Comparison of ENCODE assay signal across 16 cellular contexts in genomic region chr6:118902731-118903130, GRCh38. TPM values are rescaled to one million over a fixed set of nuclear protein-coding genes. Genes with fewer than 3 reads are reported as not detected.
DNase-seq lines count a peak whose midpoint lies in the region; ATAC-seq and TF ChIP-seq lines count a peak whose summit lies in the region.
"Had no signal": no experiment of that assay in that cellular context is flagged by ENCODE, and none has a peak within 500 bp of the region (broad histone marks: within the 10 kb centered on the region; RNA-seq: fewer than 3 reads in every experiment).

No MANE protein-coding gene starts in this region.

- peaks cover 67% of the 10 kb centered on the region for H3K79me2 ChIP-seq in SU-DHL-6 (ENCODE audit: insufficient read depth, low read length)

- H3K9ac ChIP-seq in SU-DHL-6 (ENCODE audit: low read length) (no peak overlapping the region), endodermal cell (ENCODE audit: extremely low read depth, low read length, poor library complexity, severe bottlenecking) (no peak overlapping the region)
- H3K9ac ChIP-seq: KMS-11 had no signal

- peaks cover 77% of the 10 kb centered on the region for H3K4me1 Mint-ChIP-seq in activated CD4-positive, alpha-beta memory T cell treated with anti-CD3 and anti-CD28 coated beads, Interleukin-2, amount 10 ng/mL, durations not matched to agents 7 days and 5 days
- H3K4me1 Mint-ChIP-seq in activated CD4-positive, alpha-beta memory T cell treated with anti-CD3 and anti-CD28 coated beads for 36 hours (ENCODE audit: low read depth): peaks cover 90% of the 10 kb centered on the region
- H3K4me1 Mint-ChIP-seq in endodermal cell: peaks cover 46% of the 10 kb centered on the region
- H3K4me1 Mint-ChIP-seq in naive thymus-derived CD4-positive, alpha-beta T cell: peaks cover 43 to 96% (median 90%) of the 10 kb centered on the region in 7 donors
- peaks cover 15 to 29% of the 10 kb centered on the region in 2 donors for H3K4me1 Mint-ChIP-seq in stimulated activated naive B cell treated with anti-CD40 and anti-IgM and Interleukin-4, amounts not matched to agents 10 μg/mL and 1 μg/mL and 100 μg/mL, for 72 hours

- no peak for DNase-seq in activated CD4-positive, alpha-beta memory T cell treated with anti-CD3 and anti-CD28 coated beads, Interleukin-2, amount 10 ng/mL, durations not matched to agents 7 days and 5 days
- no peak for DNase-seq in activated CD4-positive, alpha-beta memory T cell treated with anti-CD3 and anti-CD28 coated beads for 36 hours
- DNase-seq in endodermal cell (no peak), SW 1271 (lab: John Stamatoyannopoulos, UW) (no peak)
- DNase-seq in naive thymus-derived CD4-positive, alpha-beta T cell: no peak
- DNase-seq in stimulated activated naive B cell treated with anti-CD40 and anti-IgM and Interleukin-4, amounts not matched to agents 10 μg/mL and 1 μg/mL and 100 μg/mL, for 72 hours: no peak
- DNase-seq: activated T-cell treated with anti-CD3 and anti-CD28 coated beads for 4 hours; NCI-H1694 treated with DMSO at 0.1 percent for 48 hours; NCI-H524 treated with DMSO at 0.1 percent for 48 hours; psoas muscle; stimulated activated CD4-positive, alpha-beta T cell treated with anti-CD3 and anti-CD28 coated beads, Interleukin-1b, Interleukin-23, amount 100 ng/mL, for 48 hours had no signal

- no peaks in the 10 kb centered on the region for H3K9me3 ChIP-seq in SU-DHL-6 (ENCODE audit: insufficient read depth, low read length)
- no peaks in the 10 kb centered on the region for H3K9me3 ChIP-seq in endodermal cell (ENCODE audit: control insufficient read depth, low read length)
- H3K9me3 ChIP-seq in naive thymus-derived CD4-positive, alpha-beta T cell (ENCODE audit: control insufficient read depth in 2 of 3, low read length in 3 of 3): no peaks in the 10 kb centered on the region
- H3K9me3 ChIP-seq: psoas muscle had no signal

- H3K4me3 ChIP-seq in SU-DHL-6 (ENCODE audit: insufficient read depth, low read length, poor library complexity, severe bottlenecking): no peak overlapping the region
- H3K4me3 ChIP-seq in endodermal cell (ENCODE audit: low read length): peak overlapping the region; percentile 22
- H3K4me3 ChIP-seq in naive thymus-derived CD4-positive, alpha-beta T cell (ENCODE audit: low read length): no peak overlapping the region
- H3K4me3 ChIP-seq: psoas muscle had no signal

- H4K20me1 ChIP-seq in SU-DHL-6 (ENCODE audit: low read depth, low read length): no peaks in the 10 kb centered on the region; the same call in 1 of the 2 replicates

- H3K4me3 Mint-ChIP-seq in activated CD4-positive, alpha-beta memory T cell treated with anti-CD3 and anti-CD28 coated beads, Interleukin-2, amount 10 ng/mL, durations not matched to agents 7 days and 5 days: no peak overlapping the region
- H3K4me3 Mint-ChIP-seq in activated CD4-positive, alpha-beta memory T cell treated with anti-CD3 and anti-CD28 coated beads for 36 hours: no peak overlapping the region
- no peak overlapping the region for H3K4me3 Mint-ChIP-seq in endodermal cell
- peak overlapping the region in 5 of 10 donors; percentile 13 to 63 (median 24) for H3K4me3 Mint-ChIP-seq in naive thymus-derived CD4-positive, alpha-beta T cell
- H3K4me3 Mint-ChIP-seq in stimulated activated naive B cell treated with anti-CD40 and anti-IgM and Interleukin-4, amounts not matched to agents 10 μg/mL and 1 μg/mL and 100 μg/mL, for 72 hours: no peak overlapping the region

- peaks cover 7% of the 10 kb centered on the region for H3F3A ChIP-seq in SU-DHL-6 (ENCODE audit: insufficient read depth)

- no peaks in the 10 kb centered on the region for H3K9me2 ChIP-seq in SU-DHL-6 (replicated peaks; ENCODE audit: insufficient read depth, low read length)

- POLR2A ChIA-PET in activated CD4-positive, alpha-beta memory T cell treated with anti-CD3 and anti-CD28 coated beads, Interleukin-2, amount 10 ng/mL, durations not matched to agents 7 days and 5 days (lab: Charles Lee): interaction anchor here (0.9 to 3.7 kb wide), 2 partner anchors 9 to 31 kb away, joined by 4 to 22 read pairs; partner anchors contain the start of gene ASF1A
- POLR2A ChIA-PET in activated CD4-positive, alpha-beta memory T cell treated with anti-CD3 and anti-CD28 coated beads for 36 hours (lab: Charles Lee): no interaction called here
- POLR2A ChIA-PET in naive thymus-derived CD4-positive, alpha-beta T cell (lab: Charles Lee): interaction anchor here (0.6 to 0.7 kb wide), 2 partner anchors 20 to 141 kb away, joined by 3 to 7 read pairs; no protein-coding TSS in a partner anchor

- peak overlapping the region; percentile 5 for H3K27ac Mint-ChIP-seq in activated CD4-positive, alpha-beta memory T cell treated with anti-CD3 and anti-CD28 coated beads, Interleukin-2, amount 10 ng/mL, durations not matched to agents 7 days and 5 days
- no peak overlapping the region for H3K27ac Mint-ChIP-seq in activated CD4-positive, alpha-beta memory T cell treated with anti-CD3 and anti-CD28 coated beads for 36 hours
- peak overlapping the region; percentile 16 for H3K27ac Mint-ChIP-seq in endodermal cell
- peak overlapping the region; percentile 1 to 81 (median 52) for H3K27ac Mint-ChIP-seq in naive thymus-derived CD4-positive, alpha-beta T cell
- no peak overlapping the region for H3K27ac Mint-ChIP-seq in stimulated activated naive B cell treated with anti-CD40 and anti-IgM and Interleukin-4, amounts not matched to agents 10 μg/mL and 1 μg/mL and 100 μg/mL, for 72 hours

- no peak overlapping the region for H2AFZ ChIP-seq in SU-DHL-6 (ENCODE audit: low read depth, low read length, severe bottlenecking)

- H3K4me1 ChIP-seq in endodermal cell (ENCODE audit: control insufficient read depth, insufficient read depth, low read length): peaks cover 14% of the 10 kb centered on the region
- peaks cover 33 to 39% of the 10 kb centered on the region in 2 donors for H3K4me1 ChIP-seq in naive thymus-derived CD4-positive, alpha-beta T cell (ENCODE audit: control insufficient read depth in 2 of 2, insufficient read depth in 2 of 2, low read length in 2 of 2)

- no peak for ATAC-seq in naive thymus-derived CD4-positive, alpha-beta T cell
- ATAC-seq in GM18517 (IDR thresholded peaks at IDR 0.05; ENCODE audit: unreplicated experiment): no peak
- no peak for ATAC-seq in stimulated activated naive B cell treated with anti-CD40 and anti-IgM and Interleukin-4, amounts not matched to agents 10 μg/mL and 1 μg/mL and 100 μg/mL, for 72 hours (replicated peaks)
- ATAC-seq: esophagus mucosa, psoas muscle had no signal

- no peaks in the 10 kb centered on the region for H3K27me3 Mint-ChIP-seq in activated CD4-positive, alpha-beta memory T cell treated with anti-CD3 and anti-CD28 coated beads, Interleukin-2, amount 10 ng/mL, durations not matched to agents 7 days and 5 days
- H3K27me3 Mint-ChIP-seq in activated CD4-positive, alpha-beta memory T cell treated with anti-CD3 and anti-CD28 coated beads for 36 hours: no peaks in the 10 kb centered on the region
- no peaks in the 10 kb centered on the region for H3K27me3 Mint-ChIP-seq in endodermal cell (ENCODE audit: insufficient read depth)
- H3K27me3 Mint-ChIP-seq in naive thymus-derived CD4-positive, alpha-beta T cell: no peaks in the 10 kb centered on the region
- no peaks in the 10 kb centered on the region for H3K27me3 Mint-ChIP-seq in stimulated activated naive B cell treated with anti-CD40 and anti-IgM and Interleukin-4, amounts not matched to agents 10 μg/mL and 1 μg/mL and 100 μg/mL, for 72 hours

- H3K27me3 ChIP-seq in SU-DHL-6 (ENCODE audit: low read length) (no peaks in the 10 kb centered on the region), endodermal cell (ENCODE audit: control insufficient read depth, insufficient read depth, low read length, poor library complexity, severe bottlenecking) (no peaks in the 10 kb centered on the region)
- no peaks in the 10 kb centered on the region for H3K27me3 ChIP-seq in naive thymus-derived CD4-positive, alpha-beta T cell (ENCODE audit: control insufficient read depth in 2 of 2, insufficient read depth in 2 of 2, low read length in 2 of 2)

- H3K9me3 Mint-ChIP-seq in activated CD4-positive, alpha-beta memory T cell treated with anti-CD3 and anti-CD28 coated beads, Interleukin-2, amount 10 ng/mL, durations not matched to agents 7 days and 5 days: no peaks in the 10 kb centered on the region
- H3K9me3 Mint-ChIP-seq in activated CD4-positive, alpha-beta memory T cell treated with anti-CD3 and anti-CD28 coated beads for 36 hours: no peaks in the 10 kb centered on the region
- H3K9me3 Mint-ChIP-seq in endodermal cell: no peaks in the 10 kb centered on the region
- H3K9me3 Mint-ChIP-seq in naive thymus-derived CD4-positive, alpha-beta T cell: peaks cover 0 to 2% (median 0%) of the 10 kb centered on the region in 11 donors
- H3K9me3 Mint-ChIP-seq in stimulated activated naive B cell treated with anti-CD40 and anti-IgM and Interleukin-4, amounts not matched to agents 10 μg/mL and 1 μg/mL and 100 μg/mL, for 72 hours: no peaks in the 10 kb centered on the region

- peaks cover 86% of the 10 kb centered on the region for H3K36me3 Mint-ChIP-seq in activated CD4-positive, alpha-beta memory T cell treated with anti-CD3 and anti-CD28 coated beads, Interleukin-2, amount 10 ng/mL, durations not matched to agents 7 days and 5 days (ENCODE audit: low read depth)
- peaks cover 47% of the 10 kb centered on the region for H3K36me3 Mint-ChIP-seq in activated CD4-positive, alpha-beta memory T cell treated with anti-CD3 and anti-CD28 coated beads for 36 hours
- H3K36me3 Mint-ChIP-seq in endodermal cell (ENCODE audit: low read depth): peaks cover 75% of the 10 kb centered on the region
- peaks cover 3 to 65% (median 45%) of the 10 kb centered on the region in 5 donors for H3K36me3 Mint-ChIP-seq in naive thymus-derived CD4-positive, alpha-beta T cell
- peaks cover 26 to 38% of the 10 kb centered on the region in 2 donors for H3K36me3 Mint-ChIP-seq in stimulated activated naive B cell treated with anti-CD40 and anti-IgM and Interleukin-4, amounts not matched to agents 10 μg/mL and 1 μg/mL and 100 μg/mL, for 72 hours

- H3K4me2 ChIP-seq in SU-DHL-6 (ENCODE audit: low read depth, low read length, poor library complexity, severe bottlenecking): no peak overlapping the region
- H3K4me2 ChIP-seq: KMS-11 had no signal

- CTCF ChIA-PET in activated CD4-positive, alpha-beta memory T cell treated with anti-CD3 and anti-CD28 coated beads, Interleukin-2, amount 10 ng/mL, durations not matched to agents 7 days and 5 days (lab: Charles Lee): interaction anchor here (0.7 kb wide), 1 partner anchor 116 kb away, joined by 5 read pairs; no protein-coding TSS in a partner anchor
- CTCF ChIA-PET in activated CD4-positive, alpha-beta memory T cell treated with anti-CD3 and anti-CD28 coated beads for 36 hours (lab: Charles Lee): interaction anchor here (1.1 kb wide), 1 partner anchor 107 kb away, joined by 3 read pairs; no protein-coding TSS in a partner anchor
- CTCF ChIA-PET in naive thymus-derived CD4-positive, alpha-beta T cell (lab: Charles Lee): no interaction called here

- 0 out of 2 replicates have a peak overlapping the region, but pooled peaks have one; percentile 8 for H3K27ac ChIP-seq in SU-DHL-6 (ENCODE audit: low read depth, low read length)
- no peak overlapping the region for H3K27ac ChIP-seq in endodermal cell (ENCODE audit: low read depth, low read length)
- peak overlapping the region; percentile 23 for H3K27ac ChIP-seq in naive thymus-derived CD4-positive, alpha-beta T cell (ENCODE audit: low read depth, low read length)
- H3K27ac ChIP-seq: KMS-11, psoas muscle, VCaP had no signal

- peaks cover 41% of the 10 kb centered on the region for H3K36me3 ChIP-seq in SU-DHL-6 (ENCODE audit: low read length)
- peaks cover 92% of the 10 kb centered on the region for H3K36me3 ChIP-seq in endodermal cell (ENCODE audit: control insufficient read depth, insufficient read depth, low read length)
- peaks cover 7 to 27% (median 12%) of the 10 kb centered on the region in 3 experiments for H3K36me3 ChIP-seq in naive thymus-derived CD4-positive, alpha-beta T cell (ENCODE audit: control insufficient read depth in 2 of 3, insufficient read depth in 3 of 3, low read length in 3 of 3)

- TF ChIP-seq CTCF in SU-DHL-6 (IDR thresholded peaks at IDR 0.05; ENCODE audit: insufficient read depth, low read length, poor library complexity, severe bottlenecking) (no peak), endodermal cell (conservative IDR thresholded peaks at IDR 0.05) (no peak)

- intact Hi-C loops in activated CD4-positive, alpha-beta memory T cell treated with anti-CD3 and anti-CD28 coated beads for 36 hours (cut with micrococcal nuclease): no loop called here
- intact Hi-C loops in naive thymus-derived CD4-positive, alpha-beta T cell (cut with micrococcal nuclease): loop anchor here in 1 of 2 donors (1.0 kb wide), 1 partner anchor 8 kb away; the partner anchor contains the start of gene ASF1A

RNA-seq across cellular contexts. Expression of gene ASF1A, which starts 8.8 kb away (rescaled TPM):
- total RNA-seq in activated CD4-positive, alpha-beta memory T cell treated with anti-CD3 and anti-CD28 coated beads, Interleukin-2, amount 10 ng/mL, durations not matched to agents 7 days and 5 days: 10 to 100 TPM; 55.7 to 59.8 TPM
- total RNA-seq in activated CD4-positive, alpha-beta memory T cell treated with anti-CD3 and anti-CD28 coated beads for 36 hours: 10 to 100 TPM; 32.5 to 32.7 TPM
- 10 to 100 TPM; 44.5 to 54.9 TPM for total RNA-seq in endodermal cell
- 33.6 TPM for polyA plus RNA-seq in endodermal cell (2013, experiment 1 of 2)
- 34.8 TPM for polyA plus RNA-seq in endodermal cell (2013, experiment 2 of 2)
- total RNA-seq in naive thymus-derived CD4-positive, alpha-beta T cell: 10 to 100 TPM; 16.5 to 63.9 (median 35.7) TPM
- polyA plus RNA-seq in naive thymus-derived CD4-positive, alpha-beta T cell: 10 to 100 TPM; 48.5 to 56.5 TPM

RNA-seq across cellular contexts. Expression of gene MCM9, which starts 32.2 kb away (rescaled TPM):
- 10 to 100 TPM; 14.8 to 15.7 TPM for total RNA-seq in activated CD4-positive, alpha-beta memory T cell treated with anti-CD3 and anti-CD28 coated beads, Interleukin-2, amount 10 ng/mL, durations not matched to agents 7 days and 5 days
- total RNA-seq in activated CD4-positive, alpha-beta memory T cell treated with anti-CD3 and anti-CD28 coated beads for 36 hours: 10 to 100 TPM; 14.4 to 14.7 TPM
- 10 to 100 TPM; 17.8 to 21.2 TPM for total RNA-seq in endodermal cell
- polyA plus RNA-seq in endodermal cell (2013, experiment 1 of 2): 12.3 TPM
- polyA plus RNA-seq in endodermal cell (2013, experiment 2 of 2): 11.7 TPM
- 10 to 100 TPM; 21.8 to 33.7 (median 31.1) TPM for total RNA-seq in naive thymus-derived CD4-positive, alpha-beta T cell
- polyA plus RNA-seq in naive thymus-derived CD4-positive, alpha-beta T cell: 10 to 100 TPM; 12.1 to 16.0 TPM

Comparison
In these comparisons a context has a peak if more than half of its experiments do, and no peak if none do; other contexts are left out.
1. H3K27ac Mint-ChIP-seq: peak in activated CD4-positive, alpha-beta memory T cell treated with anti-CD3 and anti-CD28 coated beads, Interleukin-2, amount 10 ng/mL, durations not matched to agents 7 days and 5 days (single experiment), endodermal cell (single experiment) and naive thymus-derived CD4-positive, alpha-beta T cell (9 of 9); none in activated CD4-positive, alpha-beta memory T cell treated with anti-CD3 and anti-CD28 coated beads for 36 hours (single experiment) and stimulated activated naive B cell treated with anti-CD40 and anti-IgM and Interleukin-4, amounts not matched to agents 10 μg/mL and 1 μg/mL and 100 μg/mL, for 72 hours (single experiment).